In genomic region chrX:154734101-154734781, GRCh38 we compare ENCODE assay signal across 8 cellular contexts. TPM values are rescaled to one million over a fixed set of nuclear protein-coding genes. Genes with fewer than 3 reads are reported as not detected.
DNase-seq lines count a peak whose midpoint lies in the region; ATAC-seq and TF ChIP-seq lines count a peak whose summit lies in the region.

No MANE protein-coding gene starts in this region.

- peaks cover 0 to 7% of the 10 kb centered on the region in 2 donors for H3K27me3 ChIP-seq in breast epithelium
- peaks cover 0 to 2% of the 10 kb centered on the region in 2 donors for H3K27me3 ChIP-seq in mucosa of rectum (ENCODE audit: control insufficient read depth in 2 of 2, insufficient read depth in 2 of 2, low read length in 2 of 2)

- peak overlapping the region; percentile 71 to 89 for H3K27ac ChIP-seq in breast epithelium
- peak overlapping the region; percentile 62 to 72 for H3K27ac ChIP-seq in mucosa of rectum (ENCODE audit: low read depth in 2 of 2, low read length in 2 of 2)

- DNase-seq in EH (ENCODE audit: low read depth): peak; percentile 70
- peak; percentile 21 for DNase-seq in NAMALWA (ENCODE audit: low spot score)
- DNase-seq in breast epithelium (ENCODE audit: low spot score in 2 of 2): peak in 1 of 2 donors; percentile 40
- DNase-seq in ACHN: no peak
- DNase-seq in HK-2 (ENCODE audit: unreplicated experiment): no peak

- no peak for TF ChIP-seq POLR2A in breast epithelium (IDR thresholded peaks at IDR 0.05)

- H3K4me3 ChIP-seq in breast epithelium: no peak overlapping the region
- H3K4me3 ChIP-seq in mucosa of rectum (ENCODE audit: low read length in 2 of 2): peak overlapping the region in 1 of 2 donors; percentile 17

- H3K36me3 ChIP-seq in breast epithelium (no peaks in the 10 kb centered on the region), mucosa of rectum (ENCODE audit: control insufficient read depth in 2 of 2, insufficient read depth in 2 of 2, low read length in 2 of 2) (no peaks in the 10 kb centered on the region)

- H3K9ac ChIP-seq in mucosa of rectum (ENCODE audit: low read depth in 1 of 2, low read length in 2 of 2): no peak overlapping the region

- in situ Hi-C loops in ACHN (cut with HindIII; ENCODE audit: low pct_ligation_motif_present, low pct_unique_long_range_greater_than_20kb, low sequenced_read_pairs): no loop called here

- H3K4me1 ChIP-seq in breast epithelium: no peaks in the 10 kb centered on the region
- peaks cover 5 to 16% of the 10 kb centered on the region in 2 donors for H3K4me1 ChIP-seq in mucosa of rectum (ENCODE audit: control insufficient read depth in 2 of 2, insufficient read depth in 2 of 2, low read length in 2 of 2)

- intact Hi-C loops in breast epithelium (cut with DNase I; ENCODE audit: low total_unique reads): no loop called here

- no peak for TF ChIP-seq CTCF in breast epithelium (IDR thresholded peaks at IDR 0.05)

- H3K9me3 ChIP-seq in breast epithelium: no peaks in the 10 kb centered on the region
- no peaks in the 10 kb centered on the region for H3K9me3 ChIP-seq in mucosa of rectum (ENCODE audit: control insufficient read depth in 2 of 2, low read length in 2 of 2)

- ATAC-seq in HG03378 (IDR thresholded peaks at IDR 0.05; ENCODE audit: unreplicated experiment) (no peak), GM21619 (IDR thresholded peaks at IDR 0.05; ENCODE audit: unreplicated experiment) (no peak)

RNA-seq across cellular contexts. Expression of gene GAB3, which starts 16.6 kb away (rescaled TPM):
- total RNA-seq in breast epithelium: 1 to 10 TPM; 3.9 to 8.5 (median 5.3) TPM

RNA-seq across cellular contexts. Expression of gene DKC1, which starts 28.4 kb away (rescaled TPM):
- total RNA-seq in breast epithelium: 10 to 100 TPM; 23.2 to 41.0 (median 40.5) TPM

Comparison
In these comparisons a context has a peak if more than half of its experiments do, and no peak if none do; other contexts are left out.
1. DNase-seq: peak in EH (single experiment) and NAMALWA (single experiment); none in ACHN (single experiment) and HK-2 (single experiment).